Comparison of ENCODE assay signal across 9 cellular contexts in the genomic region with DNA sequence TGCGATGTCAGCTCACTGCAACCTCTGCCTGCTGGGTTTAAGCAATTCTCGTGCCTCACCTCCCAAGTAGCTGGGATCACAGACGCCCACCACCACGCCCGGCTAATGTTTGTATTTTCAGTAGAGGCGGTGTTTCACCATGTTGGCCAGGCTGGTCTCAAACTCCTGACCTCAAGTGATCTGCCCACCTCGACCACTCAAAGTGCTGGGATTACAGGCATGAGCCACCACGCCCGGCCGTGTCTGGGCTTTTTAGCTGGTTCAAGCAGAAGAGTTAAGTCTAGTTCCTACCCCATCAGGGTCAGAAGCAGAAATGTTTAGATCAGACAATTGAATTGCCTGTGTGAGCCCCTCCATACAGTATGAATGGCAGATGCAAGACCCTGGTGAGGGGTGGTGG. TPM values are rescaled to one million over a fixed set of nuclear protein-coding genes. Genes with fewer than 3 reads are reported as not detected.
"Had no signal": no experiment of that assay in that cellular context is flagged by ENCODE, and none has a peak within 500 bp of the region (broad histone marks: within the 10 kb centered on the region; RNA-seq: fewer than 3 reads in every experiment).

No MANE protein-coding gene starts in this region.

- DNase-seq: GDM1, GF-D8 had no signal

- ATAC-seq: GM12878 had no signal

- FAIRE-seq: G401.6, GM12878, GM12891, GM12892, GM18507, GM19239 had no signal

- H3K4me3 ChIP-seq: GM12878 had no signal

RNA-seq across cellular contexts. Expression of a gene that starts 27.7 kb away (rescaled TPM):
- total RNA-seq: G401 had no signal
- polyA plus RNA-seq: GM12878 had no signal
